15 cellular contexts compared by ENCODE assay signal in the genomic region with DNA sequence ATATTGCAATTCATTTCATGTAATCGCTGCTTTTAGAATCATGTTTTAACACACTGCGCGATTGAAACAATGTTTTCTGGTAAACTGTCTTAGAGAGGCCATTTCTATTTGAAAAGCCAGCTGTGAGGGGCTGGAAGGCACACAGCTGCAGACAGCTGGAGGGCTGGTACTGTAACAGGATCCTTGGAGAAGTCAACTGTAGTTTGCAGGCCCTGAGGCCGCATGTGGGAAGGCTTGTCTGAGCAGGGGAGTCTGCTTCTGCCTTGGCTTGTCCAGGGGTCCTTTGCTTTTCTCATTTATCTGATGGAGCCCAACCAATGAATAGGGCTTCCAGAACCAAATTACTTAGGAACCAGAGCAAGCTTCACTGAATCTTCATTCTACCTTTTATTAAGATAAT.
DNase-seq lines count a peak whose midpoint lies in the region; ATAC-seq and TF ChIP-seq lines count a peak whose summit lies in the region.
"Had no signal": no experiment of that assay in that cellular context is flagged by ENCODE, and none has a peak within 500 bp of the region (broad histone marks: within the 10 kb centered on the region; RNA-seq: fewer than 3 reads in every experiment).

No MANE protein-coding gene starts in this region.

- DNase-seq in ELF-1 (ENCODE audit: low read depth, low spot score) (peak; percentile 84), WTC11 (ENCODE audit: low spot score) (peak; percentile 37), hepatocyte (ENCODE audit: low spot score) (peak; percentile 22), mucosa of descending colon (peak in 2 of 3 donors; percentile 33 to 52), uterus (no peak)
- no peak for DNase-seq in activated CD4-positive, alpha-beta T cell treated with anti-CD3 and anti-CD28 coated beads for 1 hour
- no peak for DNase-seq in activated naive CD4-positive, alpha-beta T cell treated with anti-CD3 and anti-CD28 coated beads, Interleukin-2, amount 10 ng/mL, durations not matched to agents 7 days and 5 days
- DNase-seq: activated CD4-positive, CD25-positive, alpha-beta regulatory T cell treated with anti-CD3 and anti-CD28 coated beads, Interleukin-2, amount 50 U/mL, for 72 hours; head of caudate nucleus; HFFc6; NCI-H526 treated with DMSO at 0.1 percent for 48 hours had no signal

- H4K20me1 ChIP-seq in hepatocyte (ENCODE audit: insufficient read depth, poor library complexity, severe bottlenecking) = no peaks in the 10 kb centered on the region
- H4K20me1 ChIP-seq: BLaER1 had no signal

- H3K27ac Mint-ChIP-seq in WTC11 = peak overlapping the region; percentile 99
- H3K27ac Mint-ChIP-seq in activated naive CD4-positive, alpha-beta T cell treated with anti-CD3 and anti-CD28 coated beads, Interleukin-2, amount 10 ng/mL, durations not matched to agents 7 days and 5 days = no peak overlapping the region
- H3K27ac Mint-ChIP-seq: activated naive CD8-positive, alpha-beta T cell; HFFc6 had no signal

- CTCF ChIA-PET in WTC11 (lab: Charles Lee) = no interaction called here
- CTCF ChIA-PET in activated naive CD4-positive, alpha-beta T cell treated with anti-CD3 and anti-CD28 coated beads, Interleukin-2, amount 10 ng/mL, durations not matched to agents 7 days and 5 days (lab: Charles Lee) = no interaction called here

- H3K4me3 ChIP-seq in hepatocyte = no peak overlapping the region
- H3K4me3 ChIP-seq in mucosa of descending colon = no peak overlapping the region
- no peak overlapping the region for H3K4me3 ChIP-seq in uterus
- H3K4me3 ChIP-seq: BLaER1 had no signal

- peaks cover 24% of the 10 kb centered on the region for H3K4me1 ChIP-seq in hepatocyte (ENCODE audit: insufficient read depth)
- H3K4me1 ChIP-seq in mucosa of descending colon (ENCODE audit: low read depth) = no peaks in the 10 kb centered on the region
- H3K4me1 ChIP-seq in uterus = no peaks in the 10 kb centered on the region

- H3K79me2 ChIP-seq in hepatocyte = no peaks in the 10 kb centered on the region

- peak overlapping the region; percentile 56 for H3K4me2 ChIP-seq in hepatocyte
- H3K4me2 ChIP-seq: BLaER1 had no signal

- no peaks in the 10 kb centered on the region for H3K27me3 ChIP-seq in hepatocyte
- no peaks in the 10 kb centered on the region for H3K27me3 ChIP-seq in uterus
- H3K27me3 ChIP-seq: BLaER1, neutrophil had no signal

- no peak overlapping the region for H2AFZ ChIP-seq in hepatocyte

- TF ChIP-seq POLR2A in uterus (IDR thresholded peaks at IDR 0.05) = no peak

- TF ChIP-seq CTCF in WTC11 (IDR thresholded peaks at IDR 0.05) (no peak), hepatocyte (IDR thresholded peaks at IDR 0.05; ENCODE audit: poor library complexity) (no peak), mucosa of descending colon (IDR thresholded peaks at IDR 0.05) (no peak), uterus (IDR thresholded peaks at IDR 0.05) (no peak)

- no peaks in the 10 kb centered on the region for H3K9me2 ChIP-seq in hepatocyte (replicated peaks; ENCODE audit: insufficient read depth)

- H3K27me3 Mint-ChIP-seq in WTC11 (ENCODE audit: low read depth) = no peaks in the 10 kb centered on the region
- no peaks in the 10 kb centered on the region for H3K27me3 Mint-ChIP-seq in activated naive CD4-positive, alpha-beta T cell treated with anti-CD3 and anti-CD28 coated beads, Interleukin-2, amount 10 ng/mL, durations not matched to agents 7 days and 5 days
- H3K27me3 Mint-ChIP-seq: activated naive CD8-positive, alpha-beta T cell had no signal

- WGBS in hepatocyte (ENCODE audit: low lambda C conversion rate, missing lambda C conversion rate) = 34% methylated on average over 4 of the region's 4 CpGs

- peak overlapping the region; percentile 90 for H3K27ac ChIP-seq in hepatocyte
- H3K27ac ChIP-seq in uterus = no peak overlapping the region
- H3K27ac ChIP-seq: BLaER1, neutrophil had no signal

- POLR2A ChIA-PET in WTC11 (lab: Charles Lee) = no interaction called here

- H3K36me3 ChIP-seq in hepatocyte (replicated peaks; ENCODE audit: insufficient read depth, low read depth) (no peaks in the 10 kb centered on the region), mucosa of descending colon (ENCODE audit: low read depth) (no peaks in the 10 kb centered on the region), uterus (no peaks in the 10 kb centered on the region)
- H3K36me3 ChIP-seq: BLaER1, neutrophil had no signal

- intact Hi-C loops in mucosa of descending colon (cut with DNase I, micrococcal nuclease) = no loop called here
- intact Hi-C loops in uterus (cut with DNase I; ENCODE audit: low total_unique reads) = no loop called here

- H3K9me3 Mint-ChIP-seq in WTC11 = peaks cover 27% of the 10 kb centered on the region
- H3K9me3 Mint-ChIP-seq in activated naive CD4-positive, alpha-beta T cell treated with anti-CD3 and anti-CD28 coated beads, Interleukin-2, amount 10 ng/mL, durations not matched to agents 7 days and 5 days = no peaks in the 10 kb centered on the region
- H3K9me3 Mint-ChIP-seq: HFFc6 had no signal

- H3K9me3 ChIP-seq in hepatocyte (ENCODE audit: low read depth) = no peaks in the 10 kb centered on the region
- H3K9me3 ChIP-seq in mucosa of descending colon = no peaks in the 10 kb centered on the region
- H3K9me3 ChIP-seq in uterus = no peaks in the 10 kb centered on the region
- H3K9me3 ChIP-seq: neutrophil had no signal

- ATAC-seq in WTC11 = peak; percentile 65
- no peak for ATAC-seq in mucosa of descending colon
- no peak for ATAC-seq in GM18909 (IDR thresholded peaks at IDR 0.05; ENCODE audit: poor library complexity, unreplicated experiment)

- H3K36me3 Mint-ChIP-seq in WTC11 = peaks cover 27% of the 10 kb centered on the region
- no peaks in the 10 kb centered on the region for H3K36me3 Mint-ChIP-seq in activated naive CD4-positive, alpha-beta T cell treated with anti-CD3 and anti-CD28 coated beads, Interleukin-2, amount 10 ng/mL, durations not matched to agents 7 days and 5 days
- H3K36me3 Mint-ChIP-seq: activated naive CD8-positive, alpha-beta T cell had no signal

- H3K4me1 Mint-ChIP-seq in WTC11 = peaks cover 69% of the 10 kb centered on the region
- no peaks in the 10 kb centered on the region for H3K4me1 Mint-ChIP-seq in activated naive CD4-positive, alpha-beta T cell treated with anti-CD3 and anti-CD28 coated beads, Interleukin-2, amount 10 ng/mL, durations not matched to agents 7 days and 5 days

- peak overlapping the region; percentile 58 for H3K4me3 Mint-ChIP-seq in WTC11
- no peak overlapping the region for H3K4me3 Mint-ChIP-seq in activated naive CD4-positive, alpha-beta T cell treated with anti-CD3 and anti-CD28 coated beads, Interleukin-2, amount 10 ng/mL, durations not matched to agents 7 days and 5 days
- H3K4me3 Mint-ChIP-seq: activated naive CD8-positive, alpha-beta T cell; HFFc6 had no signal

TF ChIP-seq in WTC11, 78 proteins besides CTCF, POLR2A, EP300 and RAD21 (continues in another document):
- TF ChIP-seq GRHL2 (CRISPR knock-in tag; IDR thresholded peaks at IDR 0.05; ENCODE audit: insufficient replicate concordance, severe bottlenecking) (no peak), CREM (CRISPR knock-in tag; IDR thresholded peaks at IDR 0.05) (no peak), ZNF232 (CRISPR knock-in tag; IDR thresholded peaks at IDR 0.05) (peak; percentile 72; the same call in 1 of the 2 replicates), TEAD4 (CRISPR knock-in tag; IDR thresholded peaks at IDR 0.05) (no peak), HMGA2 (CRISPR knock-in tag; IDR thresholded peaks at IDR 0.05) (no peak), GTF2I (CRISPR knock-in tag; conservative IDR thresholded peaks at IDR 0.05) (no peak), RELA (CRISPR knock-in tag; IDR thresholded peaks at IDR 0.05; ENCODE audit: borderline replicate concordance) (no peak), ZNF138 (CRISPR knock-in tag; conservative IDR thresholded peaks at IDR 0.05) (no peak), MXD4 (CRISPR knock-in tag; IDR thresholded peaks at IDR 0.05; ENCODE audit: borderline replicate concordance) (no peak)
- TF ChIP-seq, protein P1, sequence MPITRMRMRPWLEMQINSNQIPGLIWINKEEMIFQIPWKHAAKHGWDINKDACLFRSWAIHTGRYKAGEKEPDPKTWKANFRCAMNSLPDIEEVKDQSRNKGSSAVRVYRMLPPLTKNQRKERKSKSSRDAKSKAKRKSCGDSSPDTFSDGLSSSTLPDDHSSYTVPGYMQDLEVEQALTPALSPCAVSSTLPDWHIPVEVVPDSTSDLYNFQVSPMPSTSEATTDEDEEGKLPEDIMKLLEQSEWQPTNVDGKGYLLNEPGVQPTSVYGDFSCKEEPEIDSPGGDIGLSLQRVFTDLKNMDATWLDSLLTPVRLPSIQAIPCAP (CRISPR knock-in tag; IDR thresholded peaks at IDR 0.05) = no peak
- TF ChIP-seq, protein P2, sequence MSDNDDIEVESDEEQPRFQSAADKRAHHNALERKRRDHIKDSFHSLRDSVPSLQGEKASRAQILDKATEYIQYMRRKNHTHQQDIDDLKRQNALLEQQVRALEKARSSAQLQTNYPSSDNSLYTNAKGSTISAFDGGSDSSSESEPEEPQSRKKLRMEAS (CRISPR knock-in tag; IDR thresholded peaks at IDR 0.05) = 0 out of 2 replicates have a peak, but pooled peaks have one; percentile 38
- TF ChIP-seq, protein P3, sequence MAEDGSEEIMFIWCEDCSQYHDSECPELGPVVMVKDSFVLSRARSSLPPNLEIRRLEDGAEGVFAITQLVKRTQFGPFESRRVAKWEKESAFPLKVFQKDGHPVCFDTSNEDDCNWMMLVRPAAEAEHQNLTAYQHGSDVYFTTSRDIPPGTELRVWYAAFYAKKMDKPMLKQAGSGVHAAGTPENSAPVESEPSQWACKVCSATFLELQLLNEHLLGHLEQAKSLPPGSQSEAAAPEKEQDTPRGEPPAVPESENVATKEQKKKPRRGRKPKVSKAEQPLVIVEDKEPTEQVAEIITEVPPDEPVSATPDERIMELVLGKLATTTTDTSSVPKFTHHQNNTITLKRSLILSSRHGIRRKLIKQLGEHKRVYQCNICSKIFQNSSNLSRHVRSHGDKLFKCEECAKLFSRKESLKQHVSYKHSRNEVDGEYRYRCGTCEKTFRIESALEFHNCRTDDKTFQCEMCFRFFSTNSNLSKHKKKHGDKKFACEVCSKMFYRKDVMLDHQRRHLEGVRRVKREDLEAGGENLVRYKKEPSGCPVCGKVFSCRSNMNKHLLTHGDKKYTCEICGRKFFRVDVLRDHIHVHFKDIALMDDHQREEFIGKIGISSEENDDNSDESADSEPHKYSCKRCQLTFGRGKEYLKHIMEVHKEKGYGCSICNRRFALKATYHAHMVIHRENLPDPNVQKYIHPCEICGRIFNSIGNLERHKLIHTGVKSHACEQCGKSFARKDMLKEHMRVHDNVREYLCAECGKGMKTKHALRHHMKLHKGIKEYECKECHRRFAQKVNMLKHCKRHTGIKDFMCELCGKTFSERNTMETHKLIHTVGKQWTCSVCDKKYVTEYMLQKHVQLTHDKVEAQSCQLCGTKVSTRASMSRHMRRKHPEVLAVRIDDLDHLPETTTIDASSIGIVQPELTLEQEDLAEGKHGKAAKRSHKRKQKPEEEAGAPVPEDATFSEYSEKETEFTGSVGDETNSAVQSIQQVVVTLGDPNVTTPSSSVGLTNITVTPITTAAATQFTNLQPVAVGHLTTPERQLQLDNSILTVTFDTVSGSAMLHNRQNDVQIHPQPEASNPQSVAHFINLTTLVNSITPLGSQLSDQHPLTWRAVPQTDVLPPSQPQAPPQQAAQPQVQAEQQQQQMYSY (CRISPR knock-in tag; IDR thresholded peaks at IDR 0.05) = no peak

Comparison
In these comparisons a context has a peak if more than half of its experiments do, and no peak if none do; other contexts are left out.
1. DNase-seq: peak in ELF-1 (single experiment), WTC11 (single experiment), hepatocyte (single experiment) and mucosa of descending colon (2 of 3); none in uterus (0 of 2), activated CD4-positive, alpha-beta T cell treated with anti-CD3 and anti-CD28 coated beads for 1 hour (single experiment) and activated naive CD4-positive, alpha-beta T cell treated with anti-CD3 and anti-CD28 coated beads, Interleukin-2, amount 10 ng/mL, durations not matched to agents 7 days and 5 days (single experiment).